ENCODE assay signal across 25 cellular contexts in the genomic region with DNA sequence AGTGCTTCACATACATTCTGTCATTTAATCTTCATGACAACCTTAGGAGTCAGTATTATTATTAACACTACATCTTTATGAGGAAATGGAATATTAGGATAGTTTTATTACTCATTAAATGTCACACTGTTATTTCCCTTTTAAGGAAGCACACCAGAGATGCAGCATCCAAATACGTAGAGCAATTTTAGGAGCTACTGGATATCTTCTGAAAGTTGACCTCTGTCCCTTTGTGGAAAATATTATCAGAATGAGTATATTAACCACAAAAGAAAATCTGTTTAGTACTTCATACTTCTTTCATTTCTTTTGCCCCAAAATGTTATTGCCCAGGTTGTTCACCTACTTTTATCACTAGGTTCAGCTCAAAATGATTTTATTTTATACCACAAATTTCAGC.
"Had no signal": no experiment of that assay in that cellular context is flagged by ENCODE, and none has a peak within 500 bp of the region (broad histone marks: within the 10 kb centered on the region; RNA-seq: fewer than 3 reads in every experiment).

No MANE protein-coding gene starts in this region.

- H3K4me3 ChIP-seq: gastrocnemius medialis, heart left ventricle, hepatocyte, left lung, neural progenitor cell, right lobe of liver, smooth muscle cell, stomach, thyroid gland had no signal

- H3K27ac Mint-ChIP-seq: effector memory CD8-positive, alpha-beta T cell; naive thymus-derived CD4-positive, alpha-beta T cell; nephron; neural progenitor cell; progenitor cell of endocrine pancreas had no signal

- H3K4me2 ChIP-seq: hepatocyte, neural progenitor cell, smooth muscle cell had no signal

- H3K9me3 Mint-ChIP-seq: effector memory CD8-positive, alpha-beta T cell had no signal

- H3K4me1 Mint-ChIP-seq: naive thymus-derived CD4-positive, alpha-beta T cell had no signal

- H3K9me3 ChIP-seq: gastrocnemius medialis, heart left ventricle, left lung, right lobe of liver, stomach, thyroid gland had no signal

- H3K27me3 ChIP-seq: heart left ventricle, hepatocyte, left lung, neural progenitor cell, right lobe of liver, stomach, thyroid gland had no signal

- H3K36me3 ChIP-seq: gastrocnemius medialis, heart left ventricle, left lung, neural progenitor cell, right lobe of liver, stomach, thyroid gland had no signal

- H3K36me3 Mint-ChIP-seq: naive thymus-derived CD4-positive, alpha-beta T cell; neural progenitor cell had no signal

- H3K9ac ChIP-seq: neural progenitor cell, parathyroid adenoma had no signal

- H2AFZ ChIP-seq: hepatocyte, neural progenitor cell, parathyroid adenoma had no signal

- H3K4me3 Mint-ChIP-seq: effector memory CD8-positive, alpha-beta T cell; naive thymus-derived CD4-positive, alpha-beta T cell; nephron; neural progenitor cell had no signal

- DNase-seq: cortex of kidney; effector memory CD8-positive, alpha-beta T cell; erythroblast; gastrocnemius medialis; heart left ventricle; left cardiac atrium; left lung; mesendoderm; midbrain; naive thymus-derived CD4-positive, alpha-beta T cell; right lobe of liver; stimulated activated CD4-positive, alpha-beta T cell treated with anti-CD3 and anti-CD28 coated beads, Interleukin-12 subunit alpha, Interleukin-12 subunit beta, amount 100 ng/mL, for 4 hours; stimulated activated CD4-positive, alpha-beta T cell treated with anti-CD3 and anti-CD28 coated beads, Interleukin-1b, Interleukin-23, amount 100 ng/mL, for 48 hours; stimulated activated CD4-positive, alpha-beta T cell treated with anti-CD3 and anti-CD28 coated beads, Interleukin-4, amount 100 ng/mL, for 1 hour; stimulated activated CD8-positive, alpha-beta memory T cell treated with anti-CD3 and anti-CD28 coated beads, Interleukin-4, amount 100 ng/mL, for 48 hours; stimulated activated naive CD4-positive, alpha-beta T cell treated with Interleukin-2 at 50 U/mL for 16 hours; stomach; thyroid gland; trophoblast cell had no signal

- H3K4me1 ChIP-seq: gastrocnemius medialis, parathyroid adenoma, right lobe of liver, thyroid gland had no signal

- H3K27ac ChIP-seq: gastrocnemius medialis, heart left ventricle, hepatocyte, left lung, neural progenitor cell, parathyroid adenoma, right lobe of liver, stomach, thyroid gland had no signal

- ATAC-seq: effector memory CD8-positive, alpha-beta T cell; gastrocnemius medialis; heart left ventricle; left cardiac atrium; left lung; naive thymus-derived CD4-positive, alpha-beta T cell; right lobe of liver had no signal
